Comparison of ENCODE assay signal across 8 cellular contexts in genomic region chr16:85615014-85615851, GRCh38. TPM values are rescaled to one million over a fixed set of nuclear protein-coding genes. Genes with fewer than 3 reads are reported as not detected.
DNase-seq lines count a peak whose midpoint lies in the region; ATAC-seq and TF ChIP-seq lines count a peak whose summit lies in the region.

No MANE protein-coding gene starts in this region.

- WGBS in GM23248 (ENCODE audit: low coverage in 1 of 2, low lambda C conversion rate in 2 of 2, missing lambda C conversion rate in 2 of 2), 2 experiments: 81 to 82% methylated on average over 33 to 39 of the region's 39 CpGs

- in situ Hi-C loops in GM23248 (cut with MboI): no loop called here

- peaks cover 0 to 41% (median 12%) of the 10 kb centered on the region in 4 donors for H3K4me1 Mint-ChIP-seq in CD4-positive, CD25-positive, alpha-beta regulatory T cell
- peaks cover 35% of the 10 kb centered on the region for H3K4me1 Mint-ChIP-seq in glutamatergic neuron (ENCODE audit: low read depth, unreplicated experiment)

- H3K4me1 ChIP-seq in CD4-positive, CD25-positive, alpha-beta regulatory T cell (ENCODE audit: control insufficient read depth, insufficient read depth, low read length, poor library complexity, severe bottlenecking): peaks cover 62% of the 10 kb centered on the region
- H3K4me1 ChIP-seq in Loucy (ENCODE audit: insufficient read depth, low read length, poor library complexity, severe bottlenecking) (peaks cover 57% of the 10 kb centered on the region), GM23248 (ENCODE audit: insufficient read depth) (peaks cover 18% of the 10 kb centered on the region)

- no peak overlapping the region for H3K27ac ChIP-seq in CD4-positive, CD25-positive, alpha-beta regulatory T cell (ENCODE audit: insufficient read depth, low read length, poor library complexity, severe bottlenecking)
- no peak overlapping the region for H3K27ac ChIP-seq in GM23248

- peak overlapping the region; percentile 96 for H3K9ac ChIP-seq in Loucy (ENCODE audit: low read depth, low read length, poor library complexity, severe bottlenecking)
- H3K9ac ChIP-seq in GM23248: no peak overlapping the region

- no peak overlapping the region for H2AFZ ChIP-seq in Loucy (ENCODE audit: low read length)
- H2AFZ ChIP-seq in GM23248: no peak overlapping the region

- H3F3A ChIP-seq in Loucy (ENCODE audit: low read depth) (peaks cover 6% of the 10 kb centered on the region), GM23248 (ENCODE audit: insufficient read depth) (no peaks in the 10 kb centered on the region)

- intact Hi-C loops in sciatic nerve (cut with DNase I): loop anchor here (10.0 kb wide), 2 partner anchors 310 to 340 kb away; no protein-coding TSS in a partner anchor

- H3K27me3 ChIP-seq in CD4-positive, CD25-positive, alpha-beta regulatory T cell (ENCODE audit: control insufficient read depth, insufficient read depth, low read length): no peaks in the 10 kb centered on the region
- H3K27me3 ChIP-seq in Loucy (ENCODE audit: insufficient read depth, low read length, poor library complexity, severe bottlenecking): no peaks in the 10 kb centered on the region
- no peaks in the 10 kb centered on the region for H3K27me3 ChIP-seq in GM23248 (replicated peaks; ENCODE audit: insufficient read depth)

- H3K4me2 ChIP-seq in Loucy (ENCODE audit: low read depth, low read length, poor library complexity, severe bottlenecking) (peak overlapping the region; percentile 82), GM23248 (ENCODE audit: unreplicated experiment) (no peak overlapping the region)

- H3K9me3 ChIP-seq in CD4-positive, CD25-positive, alpha-beta regulatory T cell (ENCODE audit: control insufficient read depth in 2 of 2, low read length in 2 of 2): no peaks in the 10 kb centered on the region
- H3K9me3 ChIP-seq in Loucy (ENCODE audit: insufficient read depth, low read depth, low read length): no peaks in the 10 kb centered on the region
- H3K9me3 ChIP-seq in GM23248 (ENCODE audit: low read depth): no peaks in the 10 kb centered on the region

- no peaks in the 10 kb centered on the region for H3K36me3 ChIP-seq in CD4-positive, CD25-positive, alpha-beta regulatory T cell (ENCODE audit: control insufficient read depth, insufficient read depth, low read length)
- H3K36me3 ChIP-seq in Loucy (ENCODE audit: insufficient read depth, low read length): peaks cover 29% of the 10 kb centered on the region; the same call in 1 of the 2 replicates
- no peaks in the 10 kb centered on the region for H3K36me3 ChIP-seq in GM23248 (ENCODE audit: low read depth)

- TF ChIP-seq CTCF in Loucy (conservative IDR thresholded peaks at IDR 0.05; ENCODE audit: low read length) (no peak), glutamatergic neuron (IDR thresholded peaks at IDR 0.05; ENCODE audit: partially characterized antibody, unreplicated experiment) (no peak)

- H4K20me1 ChIP-seq in Loucy (ENCODE audit: insufficient read depth, low read length, poor library complexity, severe bottlenecking) (peaks cover 74% of the 10 kb centered on the region), GM23248 (ENCODE audit: insufficient read depth) (peaks cover 12% of the 10 kb centered on the region; the same call in 1 of the 2 replicates)

- H3K9me3 Mint-ChIP-seq in CD4-positive, CD25-positive, alpha-beta regulatory T cell: peaks cover 0 to 3% (median 0%) of the 10 kb centered on the region in 7 donors
- peaks cover 23% of the 10 kb centered on the region for H3K9me3 Mint-ChIP-seq in glutamatergic neuron (ENCODE audit: unreplicated experiment)

- H3K79me2 ChIP-seq in Loucy (ENCODE audit: insufficient read depth, low read length): peaks cover 90% of the 10 kb centered on the region
- H3K79me2 ChIP-seq in GM23248 (ENCODE audit: insufficient read depth): peaks cover 59% of the 10 kb centered on the region

- H3K4me3 Mint-ChIP-seq in CD4-positive, CD25-positive, alpha-beta regulatory T cell: peak overlapping the region; percentile 62 to 88 (median 82)
- peak overlapping the region; percentile 85 for H3K4me3 Mint-ChIP-seq in glutamatergic neuron (ENCODE audit: unreplicated experiment)

- peak; percentile 19 to 32 for ATAC-seq in CD4-positive, CD25-positive, alpha-beta regulatory T cell (ENCODE audit: low read depth in 2 of 2)
- ATAC-seq in sciatic nerve: peak; percentile 4
- ATAC-seq in GM21360 (IDR thresholded peaks at IDR 0.05; ENCODE audit: unreplicated experiment): no peak

- no peaks in the 10 kb centered on the region for H3K9me2 ChIP-seq in Loucy (replicated peaks; ENCODE audit: low read depth, low read length)
- no peaks in the 10 kb centered on the region for H3K9me2 ChIP-seq in GM23248 (ENCODE audit: insufficient read depth)

- DNase-seq in CD4-positive, CD25-positive, alpha-beta regulatory T cell: peak in 1 of 3 donors; percentile 30
- peak; percentile 86 for DNase-seq in activated CD8-positive, alpha-beta memory T cell treated with anti-CD3 and anti-CD28 coated beads, Interleukin-2, amount 50 U/mL, for 48 hours
- DNase-seq in glutamatergic neuron (peak; percentile 52), sciatic nerve (ENCODE audit: low spot score) (no peak), GM23248 (no peak), NCI-H1092 treated with DMSO at 0.1 percent for 48 hours (lab: John Stamatoyannopoulos, UW) (no peak)

- H3K36me3 Mint-ChIP-seq in CD4-positive, CD25-positive, alpha-beta regulatory T cell: no peaks in the 10 kb centered on the region
- no peaks in the 10 kb centered on the region for H3K36me3 Mint-ChIP-seq in glutamatergic neuron (ENCODE audit: unreplicated experiment)

- H3K27ac Mint-ChIP-seq in CD4-positive, CD25-positive, alpha-beta regulatory T cell: peak overlapping the region in 1 of 3 donors; percentile 38
- H3K27ac Mint-ChIP-seq in glutamatergic neuron (ENCODE audit: unreplicated experiment): peak overlapping the region; percentile 82

- H3K4me3 ChIP-seq in CD4-positive, CD25-positive, alpha-beta regulatory T cell (ENCODE audit: low read depth, low read length): no peak overlapping the region
- H3K4me3 ChIP-seq in Loucy (ENCODE audit: low read length, poor library complexity, severe bottlenecking): peak overlapping the region; percentile 76
- no peak overlapping the region for H3K4me3 ChIP-seq in GM23248

- H3K27me3 Mint-ChIP-seq in CD4-positive, CD25-positive, alpha-beta regulatory T cell: peaks cover 15% of the 10 kb centered on the region
- H3K27me3 Mint-ChIP-seq in glutamatergic neuron (ENCODE audit: unreplicated experiment): peaks cover 29% of the 10 kb centered on the region

RNA-seq across cellular contexts. Expression of gene GSE1, which starts 2.1 kb away (rescaled TPM):
- 17.1 TPM for total RNA-seq in CD4-positive, CD25-positive, alpha-beta regulatory T cell
- polyA plus RNA-seq in CD4-positive, CD25-positive, alpha-beta regulatory T cell: under 1 TPM; 0.38 to 0.80 (median 0.48) TPM
- total RNA-seq in glutamatergic neuron (ENCODE audit: unreplicated experiment): 473 TPM
- 97.3 TPM for total RNA-seq in sciatic nerve
- 35.1 and 46.3 TPM in 2 replicates for total RNA-seq in GM23248 (2014; rRNA removed; shearing (Covaris generic))
- 10.6 and 11.6 TPM in 2 replicates for polyA plus RNA-seq in GM23248 (2016; fragmentation: Nextera tagmentation; extraction: Ambion mirVana)

Comparison
In these comparisons a context has a peak if more than half of its experiments do, and no peak if none do; other contexts are left out.
1. DNase-seq: peak in activated CD8-positive, alpha-beta memory T cell treated with anti-CD3 and anti-CD28 coated beads, Interleukin-2, amount 50 U/mL, for 48 hours (single experiment) and glutamatergic neuron (single experiment); none in sciatic nerve (single experiment), GM23248 (single experiment) and NCI-H1092 treated with DMSO at 0.1 percent for 48 hours (single experiment).